ENCODE assay signal across 9 cellular contexts in the genomic region with DNA sequence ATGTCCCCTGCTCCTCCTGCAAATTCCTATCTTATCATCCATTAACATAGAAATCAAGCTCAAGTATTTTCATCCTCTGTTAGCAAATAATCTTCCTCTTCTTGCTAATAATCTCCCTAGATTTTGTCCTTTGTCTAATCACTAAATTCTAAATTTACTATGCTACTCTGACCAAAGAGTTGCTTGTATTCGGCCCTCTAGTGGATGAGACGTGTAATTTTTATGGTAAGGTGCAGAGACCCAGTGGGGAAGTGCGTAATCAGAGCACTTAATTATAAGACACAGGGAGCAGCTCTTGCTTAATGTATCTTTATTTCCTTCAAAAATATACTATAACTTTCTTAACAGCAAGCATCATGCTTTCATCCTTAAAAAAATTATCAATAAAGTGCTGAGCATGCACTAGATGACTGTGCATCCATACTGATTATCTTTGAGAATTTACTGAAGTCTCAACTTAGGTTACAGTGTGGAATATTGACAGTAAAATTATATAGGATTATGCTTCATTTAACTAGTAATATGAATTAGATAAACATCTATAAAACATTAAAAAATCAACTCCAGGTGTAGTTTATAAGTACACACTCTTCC.
DNase-seq lines count a peak whose midpoint lies in the region; ATAC-seq and TF ChIP-seq lines count a peak whose summit lies in the region.
"Had no signal": no experiment of that assay in that cellular context is flagged by ENCODE, and none has a peak within 500 bp of the region (broad histone marks: within the 10 kb centered on the region; RNA-seq: fewer than 3 reads in every experiment).

No MANE protein-coding gene starts in this region.

- ATAC-seq in GM18861 (IDR thresholded peaks at IDR 0.05; ENCODE audit: unreplicated experiment) (peak; percentile 81), HG02981 (IDR thresholded peaks at IDR 0.05; ENCODE audit: unreplicated experiment) (peak; percentile 88)

- CTCF ChIA-PET in MCF 10A (lab: Yijun Ruan, JAX): interaction anchor here (0.6 to 2.7 kb wide), 30 partner anchors 8 to 695 kb away, joined by 3 to 10 read pairs (median 3); a partner anchor contains a TSS

- H3K9me3 Mint-ChIP-seq in MCF 10A (ENCODE audit: unreplicated experiment) (no peaks in the 10 kb centered on the region), type B pancreatic cell (no peaks in the 10 kb centered on the region)
- H3K9me3 Mint-ChIP-seq: T-helper 1 cell treated with Interleukin-12 subunit alpha and Interleukin-12 subunit beta and Interleukin-4 antibody, amounts not matched to agents 30 μg/mL and 1 μg/mL, for 36 hours had no signal

- no peak overlapping the region for H3K27ac Mint-ChIP-seq in MCF 10A (ENCODE audit: low read depth, unreplicated experiment)
- H3K27ac Mint-ChIP-seq in type B pancreatic cell: no peak overlapping the region
- H3K27ac Mint-ChIP-seq: T-helper 1 cell treated with Interleukin-12 subunit alpha and Interleukin-12 subunit beta and Interleukin-4 antibody, amounts not matched to agents 30 μg/mL and 1 μg/mL, for 36 hours had no signal

- H3K27me3 Mint-ChIP-seq in MCF 10A (ENCODE audit: insufficient read depth, unreplicated experiment): no peaks in the 10 kb centered on the region
- no peaks in the 10 kb centered on the region for H3K27me3 Mint-ChIP-seq in type B pancreatic cell

- H3K4me1 Mint-ChIP-seq in MCF 10A (ENCODE audit: insufficient read depth, unreplicated experiment) (peaks cover 7% of the 10 kb centered on the region), type B pancreatic cell (ENCODE audit: unreplicated experiment) (no peaks in the 10 kb centered on the region)

- H3K4me3 Mint-ChIP-seq in MCF 10A (ENCODE audit: unreplicated experiment) (no peak overlapping the region), type B pancreatic cell (no peak overlapping the region)
- H3K4me3 Mint-ChIP-seq: T-helper 1 cell treated with Interleukin-12 subunit alpha and Interleukin-12 subunit beta and Interleukin-4 antibody, amounts not matched to agents 30 μg/mL and 1 μg/mL, for 36 hours had no signal

- TF ChIP-seq CTCF in MCF 10A (IDR thresholded peaks at IDR 0.05; ENCODE audit: unreplicated experiment): peak; percentile 68
- TF ChIP-seq CTCF in type B pancreatic cell (conservative IDR thresholded peaks at IDR 0.05): peak; percentile 87

- intact Hi-C loops in MCF 10A (cut with micrococcal nuclease): loop anchor here (1.0 to 10.0 kb wide), 4 partner anchors 211 to 686 kb away; no protein-coding TSS in a partner anchor

- BruUV-seq in MCF 10A (replicated peaks; lab: Mats Ljungman, UMichigan): no TSS peak

- peak; percentile 12 for DNase-seq in CMK (ENCODE audit: low read depth)
- peak; percentile 26 for DNase-seq in NCI-H345 (lab: John Stamatoyannopoulos, UW)
- peak; percentile 51 for DNase-seq in MCF 10A (ENCODE audit: unreplicated experiment)
- DNase-seq in kidney glomerular epithelial cell (lab: John Stamatoyannopoulos, UW): peak; percentile 18
- DNase-seq in type B pancreatic cell (ENCODE audit: extremely low spot score, unreplicated experiment): no peak
- no peak for DNase-seq in NCI-H510A (lab: John Stamatoyannopoulos, UW)

- POLR2A ChIA-PET in MCF 10A (lab: Yijun Ruan, JAX): interaction anchor here (1.4 kb wide), 1 partner anchor 212 kb away, joined by 5 read pairs; a partner anchor contains a TSS

- H3K36me3 Mint-ChIP-seq in MCF 10A (ENCODE audit: insufficient read depth, unreplicated experiment) (no peaks in the 10 kb centered on the region), type B pancreatic cell (no peaks in the 10 kb centered on the region)

Comparison
In these comparisons a context has a peak if more than half of its experiments do, and no peak if none do; other contexts are left out.
1. DNase-seq: peak in CMK (single experiment), NCI-H345 (single experiment), MCF 10A (single experiment) and kidney glomerular epithelial cell (single experiment); none in type B pancreatic cell (single experiment) and NCI-H510A (single experiment).